In the genomic region with DNA sequence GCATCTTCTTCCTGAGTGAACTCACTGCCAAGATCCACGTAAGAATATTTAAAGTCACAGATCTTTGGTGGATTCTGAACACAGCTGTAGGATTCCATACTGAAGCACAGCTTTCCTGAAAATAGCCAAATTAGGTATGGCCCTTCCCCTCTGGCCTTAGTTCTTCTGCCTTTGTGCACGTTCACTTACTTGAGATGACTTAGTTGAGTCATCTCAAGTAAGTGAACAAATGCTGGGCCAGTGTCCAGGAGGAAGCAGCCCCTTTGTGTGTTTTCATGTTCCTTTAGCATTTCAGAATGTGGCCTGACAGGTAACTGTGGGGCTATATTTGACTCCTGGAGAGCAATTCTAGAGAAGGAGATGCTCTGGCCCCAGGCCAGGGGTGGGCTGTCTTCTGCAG, we compare ENCODE assay signal across 9 cellular contexts. TPM values are rescaled to one million over a fixed set of nuclear protein-coding genes. Genes with fewer than 3 reads are reported as not detected.
DNase-seq lines count a peak whose midpoint lies in the region; ATAC-seq and TF ChIP-seq lines count a peak whose summit lies in the region.
"Had no signal": no experiment of that assay in that cellular context is flagged by ENCODE, and none has a peak within 500 bp of the region (broad histone marks: within the 10 kb centered on the region; RNA-seq: fewer than 3 reads in every experiment).

No MANE protein-coding gene starts in this region.

- H3K4me1 ChIP-seq in lower lobe of right lung = peaks cover 25% of the 10 kb centered on the region

- peak; percentile 89 for ATAC-seq in GM18858 (IDR thresholded peaks at IDR 0.05; ENCODE audit: unreplicated experiment)
- peak; percentile 69 for ATAC-seq in HG02623 (IDR thresholded peaks at IDR 0.05; ENCODE audit: unreplicated experiment)
- ATAC-seq in lower lobe of right lung = peak; percentile 13 to 36

- peaks cover 13% of the 10 kb centered on the region for H3K9me3 ChIP-seq in lower lobe of right lung

- intact Hi-C loops in lower lobe of right lung (cut with DNase I) = no loop called here
- intact Hi-C loops in posterior cingulate gyrus (cut with DNase I) = no loop called here

- no peaks in the 10 kb centered on the region for H3K36me3 ChIP-seq in lower lobe of right lung

- no peak overlapping the region for H3K4me3 ChIP-seq in lower lobe of right lung

- DNase-seq in NCI-H69 (lab: John Stamatoyannopoulos, UW) (peak; percentile 63), lower lobe of right lung (no peak), KG1 (lab: John Stamatoyannopoulos, UW) (no peak), posterior cingulate gyrus (no peak), amygdala (lab: John Stamatoyannopoulos, UW) (no peak)
- no peak for DNase-seq in effector CD8-positive, alpha-beta T cell (lab: John Stamatoyannopoulos, UW)
- DNase-seq: NCI-H1105 had no signal

- peak overlapping the region; percentile 1 for H3K27ac ChIP-seq in lower lobe of right lung

- no peak for TF ChIP-seq CTCF in lower lobe of right lung (IDR thresholded peaks at IDR 0.05)

- no peaks in the 10 kb centered on the region for H3K27me3 ChIP-seq in lower lobe of right lung (ENCODE audit: low read depth)

RNA-seq across cellular contexts. Expression of gene CCNY, which starts 51.5 kb away (rescaled TPM):
- 64.5 TPM for total RNA-seq in lower lobe of right lung

Comparison
In these comparisons a context has a peak if more than half of its experiments do, and no peak if none do; other contexts are left out.
1. ATAC-seq: peak in every context shown above with its lines; median percentile 89 in GM18858; 69 in HG02623; 24 in lower lobe of right lung.